2 cellular contexts compared by ENCODE assay signal in genomic region chr15:75720787-75721461, GRCh38.
TF ChIP-seq lines count a peak whose summit lies in the region.

No MANE protein-coding gene starts in this region.

TF ChIP-seq in HEK293, 187 proteins besides CTCF, POLR2A, EP300 and RAD21 (continued from another document and continues in another):
- TF ChIP-seq ZNF473 (tag by site-specific recombination; IDR thresholded peaks at IDR 0.05) = no peak
- TF ChIP-seq AEBP2 (tag by site-specific recombination; IDR thresholded peaks at IDR 0.05; ENCODE audit: borderline replicate concordance) = no peak
- TF ChIP-seq ZNF449 (tag by site-specific recombination; IDR thresholded peaks at IDR 0.05) = no peak
- TF ChIP-seq ZNF658 (tag by site-specific recombination; IDR thresholded peaks at IDR 0.05) = no peak
- TF ChIP-seq ZNF692 (tag by site-specific recombination; IDR thresholded peaks at IDR 0.05) = peak; percentile 87
- no peak for TF ChIP-seq ZNF704 (tag by site-specific recombination; IDR thresholded peaks at IDR 0.05)
- no peak for TF ChIP-seq ZNF121 (tag by site-specific recombination; IDR thresholded peaks at IDR 0.05)
- no peak for TF ChIP-seq MYNN (tag by site-specific recombination; IDR thresholded peaks at IDR 0.05; ENCODE audit: borderline replicate concordance)
- TF ChIP-seq ZNF707 (tag by site-specific recombination; IDR thresholded peaks at IDR 0.05) = no peak
- peak; percentile 87 for TF ChIP-seq ZSCAN30 (tag by site-specific recombination; IDR thresholded peaks at IDR 0.05)
- TF ChIP-seq PBX3 (CRISPR knock-in tag; IDR thresholded peaks at IDR 0.05) = no peak
- TF ChIP-seq ZSCAN4 (tag by site-specific recombination; IDR thresholded peaks at IDR 0.05) = no peak
- no peak for TF ChIP-seq ZNF555 (tag by site-specific recombination; conservative IDR thresholded peaks at IDR 0.05)
- no peak for TF ChIP-seq GLI2 (tag by site-specific recombination; IDR thresholded peaks at IDR 0.05; ENCODE audit: borderline replicate concordance, low read depth)
- no peak for TF ChIP-seq ZNF354C (tag by site-specific recombination; IDR thresholded peaks at IDR 0.05; ENCODE audit: borderline replicate concordance, low read depth)
- peak; percentile 71 for TF ChIP-seq ZNF629 (tag by site-specific recombination; IDR thresholded peaks at IDR 0.05)
- TF ChIP-seq ZFP69B (tag by site-specific recombination; IDR thresholded peaks at IDR 0.05) = no peak
- TF ChIP-seq ZNF433 (tag by site-specific recombination; IDR thresholded peaks at IDR 0.05; ENCODE audit: low read depth) = no peak

TF ChIP-seq in K562, 482 proteins besides CTCF, POLR2A, EP300 and RAD21 (continued from another document):
- TF ChIP-seq ZBTB49 (CRISPR knock-in tag; IDR thresholded peaks at IDR 0.05; ENCODE audit: borderline replicate concordance) (no peak), ZNF76 (CRISPR knock-in tag; IDR thresholded peaks at IDR 0.05; ENCODE audit: borderline replicate concordance) (no peak), RB1 (IDR thresholded peaks at IDR 0.05; ENCODE audit: low read depth) (peak; percentile 31; the same call in 1 of the 2 replicates)
TF ChIP-seq in K562: peak in this region for 21.
